In the genomic region with DNA sequence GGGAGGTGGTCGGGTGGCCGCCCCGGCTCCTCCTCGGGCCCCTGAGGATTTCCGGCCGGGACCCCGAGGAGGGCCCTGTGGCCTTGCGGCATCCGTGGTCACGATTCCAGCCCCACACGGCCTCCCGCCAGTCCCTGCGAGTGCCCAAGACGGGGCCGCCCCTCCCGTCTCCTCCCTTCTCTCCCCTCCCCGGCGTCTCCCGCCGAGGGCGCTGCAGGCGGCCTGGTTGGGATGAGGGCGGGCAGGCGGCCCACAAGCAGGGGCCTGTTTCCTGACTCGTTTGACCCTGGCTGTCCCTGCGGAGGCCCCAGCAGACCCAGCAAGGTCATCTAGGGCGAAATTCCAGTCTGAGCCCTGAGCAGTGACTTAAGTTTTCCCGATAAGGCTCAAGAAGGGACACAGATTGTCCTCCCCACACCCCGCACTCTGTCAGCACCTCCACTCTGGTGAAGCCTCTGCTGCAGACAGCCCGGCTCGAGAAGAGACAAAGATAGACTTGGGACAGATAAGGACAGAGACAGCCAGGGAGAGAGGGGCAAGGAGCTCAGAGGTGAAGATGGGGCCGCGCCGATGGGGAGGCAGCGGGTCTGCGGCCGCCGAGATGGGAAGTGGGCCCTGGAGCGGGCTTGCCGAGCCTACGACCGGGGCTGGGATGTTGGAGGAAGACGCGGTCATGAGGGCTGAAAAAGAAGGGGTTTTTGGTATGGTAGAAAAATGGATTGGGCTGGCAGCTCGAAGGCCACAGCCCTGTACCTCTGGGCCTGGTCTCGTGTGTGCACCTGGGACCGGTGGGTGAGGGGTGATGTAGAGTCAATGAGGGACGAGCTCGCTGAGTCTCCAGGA, we compare ENCODE assay signal across 1 cellular context.
A peak's percentile ranks its signal among the peaks of the same experiment; 100 is the strongest.
TF ChIP-seq lines count a peak whose summit lies in the region.

No MANE protein-coding gene starts in this region.

TF ChIP-seq in WTC11, 78 proteins besides CTCF, POLR2A, EP300 and RAD21 (continued from another document):
- TF ChIP-seq, protein P1, sequence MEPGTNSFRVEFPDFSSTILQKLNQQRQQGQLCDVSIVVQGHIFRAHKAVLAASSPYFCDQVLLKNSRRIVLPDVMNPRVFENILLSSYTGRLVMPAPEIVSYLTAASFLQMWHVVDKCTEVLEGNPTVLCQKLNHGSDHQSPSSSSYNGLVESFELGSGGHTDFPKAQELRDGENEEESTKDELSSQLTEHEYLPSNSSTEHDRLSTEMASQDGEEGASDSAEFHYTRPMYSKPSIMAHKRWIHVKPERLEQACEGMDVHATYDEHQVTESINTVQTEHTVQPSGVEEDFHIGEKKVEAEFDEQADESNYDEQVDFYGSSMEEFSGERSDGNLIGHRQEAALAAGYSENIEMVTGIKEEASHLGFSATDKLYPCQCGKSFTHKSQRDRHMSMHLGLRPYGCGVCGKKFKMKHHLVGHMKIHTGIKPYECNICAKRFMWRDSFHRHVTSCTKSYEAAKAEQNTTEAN (CRISPR knock-in tag; IDR thresholded peaks at IDR 0.05) = no peak
- TF ChIP-seq CBFB (CRISPR knock-in tag; IDR thresholded peaks at IDR 0.05; ENCODE audit: low read depth) = no peak
- TF ChIP-seq, protein P2, sequence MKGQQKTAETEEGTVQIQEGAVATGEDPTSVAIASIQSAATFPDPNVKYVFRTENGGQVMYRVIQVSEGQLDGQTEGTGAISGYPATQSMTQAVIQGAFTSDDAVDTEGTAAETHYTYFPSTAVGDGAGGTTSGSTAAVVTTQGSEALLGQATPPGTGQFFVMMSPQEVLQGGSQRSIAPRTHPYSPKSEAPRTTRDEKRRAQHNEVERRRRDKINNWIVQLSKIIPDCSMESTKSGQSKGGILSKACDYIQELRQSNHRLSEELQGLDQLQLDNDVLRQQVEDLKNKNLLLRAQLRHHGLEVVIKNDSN (CRISPR knock-in tag; IDR thresholded peaks at IDR 0.05) = no peak
- TF ChIP-seq, protein P3, sequence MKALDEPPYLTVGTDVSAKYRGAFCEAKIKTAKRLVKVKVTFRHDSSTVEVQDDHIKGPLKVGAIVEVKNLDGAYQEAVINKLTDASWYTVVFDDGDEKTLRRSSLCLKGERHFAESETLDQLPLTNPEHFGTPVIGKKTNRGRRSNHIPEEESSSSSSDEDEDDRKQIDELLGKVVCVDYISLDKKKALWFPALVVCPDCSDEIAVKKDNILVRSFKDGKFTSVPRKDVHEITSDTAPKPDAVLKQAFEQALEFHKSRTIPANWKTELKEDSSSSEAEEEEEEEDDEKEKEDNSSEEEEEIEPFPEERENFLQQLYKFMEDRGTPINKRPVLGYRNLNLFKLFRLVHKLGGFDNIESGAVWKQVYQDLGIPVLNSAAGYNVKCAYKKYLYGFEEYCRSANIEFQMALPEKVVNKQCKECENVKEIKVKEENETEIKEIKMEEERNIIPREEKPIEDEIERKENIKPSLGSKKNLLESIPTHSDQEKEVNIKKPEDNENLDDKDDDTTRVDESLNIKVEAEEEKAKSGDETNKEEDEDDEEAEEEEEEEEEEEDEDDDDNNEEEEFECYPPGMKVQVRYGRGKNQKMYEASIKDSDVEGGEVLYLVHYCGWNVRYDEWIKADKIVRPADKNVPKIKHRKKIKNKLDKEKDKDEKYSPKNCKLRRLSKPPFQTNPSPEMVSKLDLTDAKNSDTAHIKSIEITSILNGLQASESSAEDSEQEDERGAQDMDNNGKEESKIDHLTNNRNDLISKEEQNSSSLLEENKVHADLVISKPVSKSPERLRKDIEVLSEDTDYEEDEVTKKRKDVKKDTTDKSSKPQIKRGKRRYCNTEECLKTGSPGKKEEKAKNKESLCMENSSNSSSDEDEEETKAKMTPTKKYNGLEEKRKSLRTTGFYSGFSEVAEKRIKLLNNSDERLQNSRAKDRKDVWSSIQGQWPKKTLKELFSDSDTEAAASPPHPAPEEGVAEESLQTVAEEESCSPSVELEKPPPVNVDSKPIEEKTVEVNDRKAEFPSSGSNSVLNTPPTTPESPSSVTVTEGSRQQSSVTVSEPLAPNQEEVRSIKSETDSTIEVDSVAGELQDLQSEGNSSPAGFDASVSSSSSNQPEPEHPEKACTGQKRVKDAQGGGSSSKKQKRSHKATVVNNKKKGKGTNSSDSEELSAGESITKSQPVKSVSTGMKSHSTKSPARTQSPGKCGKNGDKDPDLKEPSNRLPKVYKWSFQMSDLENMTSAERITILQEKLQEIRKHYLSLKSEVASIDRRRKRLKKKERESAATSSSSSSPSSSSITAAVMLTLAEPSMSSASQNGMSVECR (CRISPR knock-in tag; IDR thresholded peaks at IDR 0.05; ENCODE audit: borderline replicate concordance) = no peak
- TF ChIP-seq TCF7 (CRISPR knock-in tag; IDR thresholded peaks at IDR 0.05; ENCODE audit: low read depth) = no peak
- TF ChIP-seq RELA (CRISPR knock-in tag; IDR thresholded peaks at IDR 0.05; ENCODE audit: borderline replicate concordance) = no peak
- TF ChIP-seq NR3C1 (CRISPR knock-in tag; conservative IDR thresholded peaks at IDR 0.05; ENCODE audit: low read depth) = no peak
- no peak for TF ChIP-seq RORB (CRISPR knock-in tag; IDR thresholded peaks at IDR 0.05)
- TF ChIP-seq ZNF317 (CRISPR knock-in tag; IDR thresholded peaks at IDR 0.05; ENCODE audit: borderline replicate concordance, low read depth) = no peak
- no peak for TF ChIP-seq EMX1 (CRISPR knock-in tag; IDR thresholded peaks at IDR 0.05)
- no peak for TF ChIP-seq HMGA2 (CRISPR knock-in tag; IDR thresholded peaks at IDR 0.05)
- TF ChIP-seq, protein P4, sequence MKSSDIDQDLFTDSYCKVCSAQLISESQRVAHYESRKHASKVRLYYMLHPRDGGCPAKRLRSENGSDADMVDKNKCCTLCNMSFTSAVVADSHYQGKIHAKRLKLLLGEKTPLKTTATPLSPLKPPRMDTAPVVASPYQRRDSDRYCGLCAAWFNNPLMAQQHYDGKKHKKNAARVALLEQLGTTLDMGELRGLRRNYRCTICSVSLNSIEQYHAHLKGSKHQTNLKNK (CRISPR knock-in tag; IDR thresholded peaks at IDR 0.05) = no peak
- TF ChIP-seq, protein P5, sequence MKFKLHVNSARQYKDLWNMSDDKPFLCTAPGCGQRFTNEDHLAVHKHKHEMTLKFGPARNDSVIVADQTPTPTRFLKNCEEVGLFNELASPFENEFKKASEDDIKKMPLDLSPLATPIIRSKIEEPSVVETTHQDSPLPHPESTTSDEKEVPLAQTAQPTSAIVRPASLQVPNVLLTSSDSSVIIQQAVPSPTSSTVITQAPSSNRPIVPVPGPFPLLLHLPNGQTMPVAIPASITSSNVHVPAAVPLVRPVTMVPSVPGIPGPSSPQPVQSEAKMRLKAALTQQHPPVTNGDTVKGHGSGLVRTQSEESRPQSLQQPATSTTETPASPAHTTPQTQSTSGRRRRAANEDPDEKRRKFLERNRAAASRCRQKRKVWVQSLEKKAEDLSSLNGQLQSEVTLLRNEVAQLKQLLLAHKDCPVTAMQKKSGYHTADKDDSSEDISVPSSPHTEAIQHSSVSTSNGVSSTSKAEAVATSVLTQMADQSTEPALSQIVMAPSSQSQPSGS (CRISPR knock-in tag; IDR thresholded peaks at IDR 0.05; ENCODE audit: borderline replicate concordance, low read depth) = no peak
- TF ChIP-seq FOXK1 (CRISPR knock-in tag; IDR thresholded peaks at IDR 0.05) = 0 out of 2 replicates have a peak, but pooled peaks have one; percentile 44
- no peak for TF ChIP-seq TP53 (CRISPR knock-in tag; IDR thresholded peaks at IDR 0.05)
- TF ChIP-seq SOX15 (CRISPR knock-in tag; IDR thresholded peaks at IDR 0.05) = no peak
- TF ChIP-seq IRF2 (CRISPR knock-in tag; IDR thresholded peaks at IDR 0.05; ENCODE audit: borderline replicate concordance, low read depth) = no peak
- TF ChIP-seq, protein P6, sequence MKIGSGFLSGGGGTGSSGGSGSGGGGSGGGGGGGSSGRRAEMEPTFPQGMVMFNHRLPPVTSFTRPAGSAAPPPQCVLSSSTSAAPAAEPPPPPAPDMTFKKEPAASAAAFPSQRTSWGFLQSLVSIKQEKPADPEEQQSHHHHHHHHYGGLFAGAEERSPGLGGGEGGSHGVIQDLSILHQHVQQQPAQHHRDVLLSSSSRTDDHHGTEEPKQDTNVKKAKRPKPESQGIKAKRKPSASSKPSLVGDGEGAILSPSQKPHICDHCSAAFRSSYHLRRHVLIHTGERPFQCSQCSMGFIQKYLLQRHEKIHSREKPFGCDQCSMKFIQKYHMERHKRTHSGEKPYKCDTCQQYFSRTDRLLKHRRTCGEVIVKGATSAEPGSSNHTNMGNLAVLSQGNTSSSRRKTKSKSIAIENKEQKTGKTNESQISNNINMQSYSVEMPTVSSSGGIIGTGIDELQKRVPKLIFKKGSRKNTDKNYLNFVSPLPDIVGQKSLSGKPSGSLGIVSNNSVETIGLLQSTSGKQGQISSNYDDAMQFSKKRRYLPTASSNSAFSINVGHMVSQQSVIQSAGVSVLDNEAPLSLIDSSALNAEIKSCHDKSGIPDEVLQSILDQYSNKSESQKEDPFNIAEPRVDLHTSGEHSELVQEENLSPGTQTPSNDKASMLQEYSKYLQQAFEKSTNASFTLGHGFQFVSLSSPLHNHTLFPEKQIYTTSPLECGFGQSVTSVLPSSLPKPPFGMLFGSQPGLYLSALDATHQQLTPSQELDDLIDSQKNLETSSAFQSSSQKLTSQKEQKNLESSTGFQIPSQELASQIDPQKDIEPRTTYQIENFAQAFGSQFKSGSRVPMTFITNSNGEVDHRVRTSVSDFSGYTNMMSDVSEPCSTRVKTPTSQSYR (CRISPR knock-in tag; IDR thresholded peaks at IDR 0.05) = peak; percentile 59; the same call in 1 of the 2 replicates
- TF ChIP-seq, protein P7, sequence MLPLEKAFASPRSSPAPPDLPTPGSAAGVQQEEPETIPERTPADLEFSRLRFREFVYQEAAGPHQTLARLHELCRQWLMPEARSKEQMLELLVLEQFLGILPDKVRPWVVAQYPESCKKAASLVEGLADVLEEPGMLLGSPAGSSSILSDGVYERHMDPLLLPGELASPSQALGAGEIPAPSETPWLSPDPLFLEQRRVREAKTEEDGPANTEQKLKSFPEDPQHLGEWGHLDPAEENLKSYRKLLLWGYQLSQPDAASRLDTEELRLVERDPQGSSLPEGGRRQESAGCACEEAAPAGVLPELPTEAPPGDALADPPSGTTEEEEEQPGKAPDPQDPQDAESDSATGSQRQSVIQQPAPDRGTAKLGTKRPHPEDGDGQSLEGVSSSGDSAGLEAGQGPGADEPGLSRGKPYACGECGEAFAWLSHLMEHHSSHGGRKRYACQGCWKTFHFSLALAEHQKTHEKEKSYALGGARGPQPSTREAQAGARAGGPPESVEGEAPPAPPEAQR (CRISPR knock-in tag; IDR thresholded peaks at IDR 0.05) = no peak
- no peak; the same call in 1 of the 2 replicates for TF ChIP-seq KAT7 (CRISPR knock-in tag; IDR thresholded peaks at IDR 0.05; ENCODE audit: borderline replicate concordance)
- no peak for TF ChIP-seq SMAD3 (CRISPR knock-in tag; IDR thresholded peaks at IDR 0.05; ENCODE audit: borderline replicate concordance)
- TF ChIP-seq SP1 (CRISPR knock-in tag; conservative IDR thresholded peaks at IDR 0.05) = 0 out of 2 replicates have a peak, but pooled peaks have one; percentile 3
